In genomic region chr11:28142724-28143123, GRCh38 we compare ENCODE assay signal across 34 cellular contexts. TPM values are rescaled to one million over a fixed set of nuclear protein-coding genes. Genes with fewer than 3 reads are reported as not detected.
"Had no signal": no experiment of that assay in that cellular context is flagged by ENCODE, and none has a peak within 500 bp of the region (broad histone marks: within the 10 kb centered on the region; RNA-seq: fewer than 3 reads in every experiment).

No MANE protein-coding gene starts in this region.

- H3K27me3 ChIP-seq: adrenal gland, ascending aorta had no signal

- H3K27me3 Mint-ChIP-seq: activated B cell treated with CpG ODN at 0.5 μM for 24 hours; activated CD4-positive, alpha-beta memory T cell treated with anti-CD3 and anti-CD28 coated beads for 36 hours; activated CD4-positive, alpha-beta T cell treated with anti-CD3 and anti-CD28 coated beads, Interleukin-2, amount 10 ng/mL, durations not matched to agents 24 days and 14 days; activated CD8-positive, alpha-beta T cell treated with anti-CD3 and anti-CD28 coated beads for 36 hours; activated naive CD4-positive, alpha-beta T cell treated with anti-CD3 and anti-CD28 coated beads, Interleukin-2, amount 10 ng/mL, durations not matched to agents 7 days and 5 days; activated naive CD8-positive, alpha-beta T cell treated with anti-CD3 and anti-CD28 coated beads for 36 hours; activated T-helper 17 cell treated with anti-CD3 and anti-CD28 coated beads, Interleukin-2, amount 50 U/mL, for 72 hours; brain had no signal

- FAIRE-seq: TTC549 had no signal

- H3K9me3 ChIP-seq: adrenal gland, ascending aorta had no signal

- H3K27ac ChIP-seq: adrenal gland, ascending aorta, VCaP had no signal

- H3K4me1 Mint-ChIP-seq: activated naive CD4-positive, alpha-beta T cell treated with anti-CD3 and anti-CD28 coated beads, Interleukin-2, amount 10 ng/mL, durations not matched to agents 7 days and 5 days; activated T-helper 17 cell treated with anti-CD3 and anti-CD28 coated beads, Interleukin-2, amount 50 U/mL, for 72 hours had no signal

- H3K4me3 ChIP-seq: adrenal gland, ascending aorta had no signal

- H3K36me3 ChIP-seq: adrenal gland had no signal

- DNase-seq: activated B cell treated with CpG ODN at 0.5 μM for 24 hours; activated CD4-positive, alpha-beta memory T cell treated with anti-CD3 and anti-CD28 coated beads for 36 hours; activated CD4-positive, alpha-beta T cell treated with anti-CD3 and anti-CD28 coated beads for 4 hours; activated CD4-positive, alpha-beta T cell treated with anti-CD3 and anti-CD28 coated beads, Interleukin-2, amount 10 ng/mL, durations not matched to agents 24 days and 14 days; activated CD4-positive, alpha-beta T cell treated with anti-CD3 and anti-CD28 coated beads, Interleukin-2, amount 50 U/mL, for 1 hour; activated CD4-positive, alpha-beta T cell treated with anti-CD3 and anti-CD28 coated beads, Interleukin-2, amount 50 U/mL, for 4 hours; activated CD4-positive, CD25-positive, alpha-beta regulatory T cell treated with anti-CD3 and anti-CD28 coated beads, Interleukin-2, amount 50 U/mL, for 72 hours; activated CD8-positive, alpha-beta memory T cell treated with anti-CD3 and anti-CD28 coated beads, Interleukin-2, amount 50 U/mL, for 4 hours; activated CD8-positive, alpha-beta T cell treated with anti-CD3 and anti-CD28 coated beads for 36 hours; activated effector memory CD4-positive, alpha-beta T cell treated with anti-CD3 and anti-CD28 coated beads, Interleukin-2, amount 50 U/mL, for 16 hours; activated gamma-delta T cell treated with Interleukin-2 at 50 U/mL for 16 hours; activated naive CD4-positive, alpha-beta T cell; activated naive CD4-positive, alpha-beta T cell treated with anti-CD3 and anti-CD28 coated beads, Interleukin-2, amount 10 ng/mL, durations not matched to agents 7 days and 5 days; activated naive CD8-positive, alpha-beta T cell treated with anti-CD3 and anti-CD28 coated beads for 36 hours; activated T-cell treated with anti-CD3 and anti-CD28 coated beads for 4 hours; activated T-cell treated with anti-CD3 and anti-CD28 coated beads, Interleukin-2, amount 50 U/mL, for 1 hour; activated T-cell treated with anti-CD3 and anti-CD28 coated beads, Interleukin-2, amount 50 U/mL, for 4 hours; activated T-cell treated with anti-CD3 and anti-CD28 coated beads, Interleukin-2, amount 50 U/mL, for 72 hours; adrenal gland; amygdala; anterior cingulate cortex; central memory CD4-positive, alpha-beta T cell; T-helper 1 cell; T-helper 2 cell; T-helper 9 cell had no signal

- ATAC-seq: activated CD8-positive, alpha-beta T cell treated with anti-CD3 and anti-CD28 coated beads for 36 hours; activated naive CD4-positive, alpha-beta T cell treated with anti-CD3 and anti-CD28 coated beads, Interleukin-2, amount 50 U/mL, for 72 hours; activated T-cell treated with anti-CD3 and anti-CD28 coated beads, Interleukin-2, amount 50 U/mL, for 4 hours; activated T-cell treated with anti-CD3 and anti-CD28 coated beads, Interleukin-2, amount 50 U/mL, for 72 hours; activated T-helper 17 cell treated with anti-CD3 and anti-CD28 coated beads, Interleukin-2, amount 50 U/mL, for 72 hours had no signal

- H3K4me3 Mint-ChIP-seq: activated B cell treated with CpG ODN at 0.5 μM for 24 hours; activated CD4-positive, alpha-beta memory T cell treated with anti-CD3 and anti-CD28 coated beads for 36 hours; activated CD4-positive, alpha-beta T cell treated with anti-CD3 and anti-CD28 coated beads, Interleukin-2, amount 10 ng/mL, durations not matched to agents 24 days and 14 days; activated CD8-positive, alpha-beta T cell treated with anti-CD3 and anti-CD28 coated beads for 36 hours; activated naive CD4-positive, alpha-beta T cell treated with anti-CD3 and anti-CD28 coated beads, Interleukin-2, amount 10 ng/mL, durations not matched to agents 7 days and 5 days; activated naive CD8-positive, alpha-beta T cell treated with anti-CD3 and anti-CD28 coated beads for 36 hours; activated T-cell treated with anti-CD3 and anti-CD28 coated beads, Interleukin-2, amount 50 U/mL, for 4 hours; activated T-cell treated with anti-CD3 and anti-CD28 coated beads, Interleukin-2, amount 50 U/mL, for 72 hours; activated T-helper 1 cell treated with anti-CD3 and anti-CD28 coated beads, Interleukin-12 subunit alpha, Interleukin-12 subunit beta, Interleukin-2, Interleukin-4 antibody, amounts not matched to agents 30 ng/mL and 10 ng/mL and 1 ng/mL, durations not matched to agents 14 hours and 24 hours and 36 hours; activated T-helper 17 cell treated with anti-CD3 and anti-CD28 coated beads, Interleukin-2, amount 50 U/mL, for 72 hours; brain; T-helper 1 cell treated with Interleukin-12 subunit alpha and Interleukin-12 subunit beta and Interleukin-4 antibody, amounts not matched to agents 30 μg/mL and 1 μg/mL, for 36 hours; T-helper 2 cell treated with Interferon-gamma antibody and Interleukin-4, amounts not matched to agents 5 μg/mL and 100 μg/mL, for 36 hours had no signal

- H3K4me1 ChIP-seq: ascending aorta had no signal

- H3K9me3 Mint-ChIP-seq: activated T-helper 17 cell treated with anti-CD3 and anti-CD28 coated beads, Interleukin-2, amount 50 U/mL, for 72 hours had no signal

- H3K27ac Mint-ChIP-seq: activated B cell treated with CpG ODN at 0.5 μM for 24 hours; activated CD4-positive, alpha-beta memory T cell treated with anti-CD3 and anti-CD28 coated beads for 36 hours; activated CD4-positive, alpha-beta T cell treated with anti-CD3 and anti-CD28 coated beads, Interleukin-2, amount 10 ng/mL, durations not matched to agents 24 days and 14 days; activated CD8-positive, alpha-beta T cell treated with anti-CD3 and anti-CD28 coated beads for 36 hours; activated naive CD4-positive, alpha-beta T cell treated with anti-CD3 and anti-CD28 coated beads, Interleukin-2, amount 10 ng/mL, durations not matched to agents 7 days and 5 days; activated naive CD4-positive, alpha-beta T cell treated with anti-CD3 and anti-CD28 coated beads, Interleukin-2, amount 50 U/mL, for 72 hours; activated naive CD8-positive, alpha-beta T cell treated with anti-CD3 and anti-CD28 coated beads for 36 hours; activated T-cell treated with anti-CD3 and anti-CD28 coated beads, Interleukin-2, amount 50 U/mL, for 72 hours; activated T-helper 1 cell treated with anti-CD3 and anti-CD28 coated beads, Interleukin-12 subunit alpha, Interleukin-12 subunit beta, Interleukin-2, Interleukin-4 antibody, amounts not matched to agents 30 ng/mL and 10 ng/mL and 1 ng/mL, durations not matched to agents 14 hours and 24 hours and 36 hours; activated T-helper 17 cell treated with anti-CD3 and anti-CD28 coated beads, Interleukin-2, amount 50 U/mL, for 72 hours; brain; T-helper 1 cell treated with Interleukin-12 subunit alpha and Interleukin-12 subunit beta and Interleukin-4 antibody, amounts not matched to agents 30 μg/mL and 1 μg/mL, for 36 hours; T-helper 2 cell treated with Interferon-gamma antibody and Interleukin-4, amounts not matched to agents 5 μg/mL and 100 μg/mL, for 36 hours had no signal

RNA-seq across cellular contexts. Expression of gene KIF18A, which starts 34.8 kb away (rescaled TPM):
- total RNA-seq: ascending aorta had no signal
